1 cellular context compared by ENCODE assay signal in genomic region chr5:132475939-132476852, GRCh38.
TF ChIP-seq lines count a peak whose summit lies in the region.

No MANE protein-coding gene starts in this region.

TF ChIP-seq in HepG2, 621 proteins besides CTCF, POLR2A, EP300 and RAD21 (continued from another document and continues in another):
- no peak for TF ChIP-seq MXD1 (CRISPR knock-in tag; IDR thresholded peaks at IDR 0.05)
- TF ChIP-seq ZNF687 (CRISPR knock-in tag; IDR thresholded peaks at IDR 0.05) = peak; percentile 57
- TF ChIP-seq ZNF605 (CRISPR knock-in tag; IDR thresholded peaks at IDR 0.05) = peak; percentile 45; the same call in 1 of the 2 replicates
- TF ChIP-seq MNT (IDR thresholded peaks at IDR 0.05) = no peak
- no peak for TF ChIP-seq ZNF501 (CRISPR knock-in tag; IDR thresholded peaks at IDR 0.05)
- TF ChIP-seq, protein P1, sequence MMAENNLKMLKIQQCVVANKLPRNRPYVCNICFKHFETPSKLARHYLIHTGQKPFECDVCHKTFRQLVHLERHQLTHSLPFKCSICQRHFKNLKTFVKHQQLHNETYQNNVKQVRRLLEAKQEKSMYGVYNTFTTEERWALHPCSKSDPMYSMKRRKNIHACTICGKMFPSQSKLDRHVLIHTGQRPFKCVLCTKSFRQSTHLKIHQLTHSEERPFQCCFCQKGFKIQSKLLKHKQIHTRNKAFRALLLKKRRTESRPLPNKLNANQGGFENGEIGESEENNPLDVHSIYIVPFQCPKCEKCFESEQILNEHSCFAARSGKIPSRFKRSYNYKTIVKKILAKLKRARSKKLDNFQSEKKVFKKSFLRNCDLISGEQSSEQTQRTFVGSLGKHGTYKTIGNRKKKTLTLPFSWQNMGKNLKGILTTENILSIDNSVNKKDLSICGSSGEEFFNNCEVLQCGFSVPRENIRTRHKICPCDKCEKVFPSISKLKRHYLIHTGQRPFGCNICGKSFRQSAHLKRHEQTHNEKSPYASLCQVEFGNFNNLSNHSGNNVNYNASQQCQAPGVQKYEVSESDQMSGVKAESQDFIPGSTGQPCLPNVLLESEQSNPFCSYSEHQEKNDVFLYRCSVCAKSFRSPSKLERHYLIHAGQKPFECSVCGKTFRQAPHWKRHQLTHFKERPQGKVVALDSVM (CRISPR knock-in tag; IDR thresholded peaks at IDR 0.05) = no peak
- no peak for TF ChIP-seq NFIB (CRISPR knock-in tag; IDR thresholded peaks at IDR 0.05; ENCODE audit: borderline replicate concordance)
- no peak for TF ChIP-seq PHF5A (CRISPR knock-in tag; IDR thresholded peaks at IDR 0.05; ENCODE audit: low read depth, unreplicated experiment)
- no peak for TF ChIP-seq ONECUT2 (CRISPR knock-in tag; IDR thresholded peaks at IDR 0.05)
- no peak for TF ChIP-seq JARID2 (CRISPR knock-in tag; IDR thresholded peaks at IDR 0.05; ENCODE audit: insufficient replicate concordance)
- no peak for TF ChIP-seq ZBTB38 (CRISPR knock-in tag; IDR thresholded peaks at IDR 0.05)
- no peak for TF ChIP-seq ARID3A (IDR thresholded peaks at IDR 0.05; ENCODE audit: low read depth, low read length)
- no peak for TF ChIP-seq NCOA1 (CRISPR knock-in tag; IDR thresholded peaks at IDR 0.05)
- no peak for TF ChIP-seq BCL6 (CRISPR knock-in tag; IDR thresholded peaks at IDR 0.05)
- no peak for TF ChIP-seq THAP9 (CRISPR knock-in tag; IDR thresholded peaks at IDR 0.05; ENCODE audit: borderline replicate concordance)
- no peak for TF ChIP-seq ZNF260 (CRISPR knock-in tag; IDR thresholded peaks at IDR 0.05; ENCODE audit: borderline replicate concordance, low read depth)
- no peak for TF ChIP-seq KDM4B (CRISPR knock-in tag; IDR thresholded peaks at IDR 0.05)
- TF ChIP-seq ZNF547 (CRISPR knock-in tag; IDR thresholded peaks at IDR 0.05) = no peak
- no peak for TF ChIP-seq ZNF253 (CRISPR knock-in tag; IDR thresholded peaks at IDR 0.05; ENCODE audit: borderline replicate concordance)
- TF ChIP-seq, protein P2, sequence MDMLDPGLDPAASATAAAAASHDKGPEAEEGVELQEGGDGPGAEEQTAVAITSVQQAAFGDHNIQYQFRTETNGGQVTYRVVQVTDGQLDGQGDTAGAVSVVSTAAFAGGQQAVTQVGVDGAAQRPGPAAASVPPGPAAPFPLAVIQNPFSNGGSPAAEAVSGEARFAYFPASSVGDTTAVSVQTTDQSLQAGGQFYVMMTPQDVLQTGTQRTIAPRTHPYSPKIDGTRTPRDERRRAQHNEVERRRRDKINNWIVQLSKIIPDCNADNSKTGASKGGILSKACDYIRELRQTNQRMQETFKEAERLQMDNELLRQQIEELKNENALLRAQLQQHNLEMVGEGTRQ (IDR thresholded peaks at IDR 0.05; ENCODE audit: low read depth, low read length) = no peak
- TF ChIP-seq, protein P2 (CRISPR knock-in tag; IDR thresholded peaks at IDR 0.05; ENCODE audit: borderline replicate concordance) = no peak
- no peak for TF ChIP-seq PITX1 (CRISPR knock-in tag; IDR thresholded peaks at IDR 0.05)
- TF ChIP-seq ZKSCAN1 (IDR thresholded peaks at IDR 0.05; ENCODE audit: low read length) = no peak
- no peak for TF ChIP-seq WIZ (CRISPR knock-in tag; IDR thresholded peaks at IDR 0.05)
- TF ChIP-seq RAD51 (IDR thresholded peaks at IDR 0.05; ENCODE audit: borderline replicate concordance) = no peak
- no peak for TF ChIP-seq TEAD2 (CRISPR knock-in tag; IDR thresholded peaks at IDR 0.05)
- TF ChIP-seq NR2F1 (CRISPR knock-in tag; IDR thresholded peaks at IDR 0.05) = peak in 1 of 2 experiments; percentile 23; a peak in 1 of 4 replicates
- no peak for TF ChIP-seq ZNF800 (CRISPR knock-in tag; IDR thresholded peaks at IDR 0.05)
- no peak for TF ChIP-seq MIXL1 (CRISPR knock-in tag; IDR thresholded peaks at IDR 0.05)
- TF ChIP-seq ZSCAN30 (CRISPR knock-in tag; IDR thresholded peaks at IDR 0.05) = no peak
- 0 out of 2 replicates have a peak, but pooled peaks have one; percentile 17 for TF ChIP-seq ZNF574 (CRISPR knock-in tag; IDR thresholded peaks at IDR 0.05)
